Comparison of ENCODE assay signal across 19 cellular contexts in the genomic region with DNA sequence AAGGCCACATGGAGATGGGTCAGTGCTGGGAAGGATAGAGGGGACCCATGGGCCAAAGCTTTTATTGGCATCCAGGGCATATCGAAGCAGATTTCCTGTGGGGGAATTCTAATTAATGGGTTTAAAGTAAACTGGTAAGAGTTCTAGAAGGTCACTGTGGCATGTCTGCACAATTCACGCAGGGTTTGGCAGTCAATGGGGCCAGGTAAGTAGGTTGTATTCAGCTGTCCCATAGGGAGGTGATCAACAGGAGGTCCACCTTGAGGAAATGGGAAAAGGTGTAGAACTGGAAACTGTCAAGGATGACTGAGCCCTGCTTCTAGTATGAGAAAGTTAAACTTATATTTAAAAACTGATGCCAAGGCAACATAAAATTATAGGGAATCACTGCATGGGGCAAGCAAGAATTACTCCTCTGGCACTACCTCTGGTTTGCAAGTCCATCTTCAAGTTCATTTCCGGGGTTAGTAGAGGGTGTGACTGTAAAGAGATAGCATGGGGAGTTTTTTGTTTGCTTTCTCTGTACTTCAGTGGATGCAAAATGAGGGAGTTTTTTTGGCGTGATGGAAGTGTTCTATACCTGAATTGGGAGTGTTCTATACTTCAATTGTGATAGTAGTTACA. TPM values are rescaled to one million over a fixed set of nuclear protein-coding genes. Genes with fewer than 3 reads are reported as not detected.
DNase-seq lines count a peak whose midpoint lies in the region; ATAC-seq, FAIRE-seq and TF ChIP-seq lines count a peak whose summit lies in the region.
"Had no signal": no experiment of that assay in that cellular context is flagged by ENCODE, and none has a peak within 500 bp of the region (broad histone marks: within the 10 kb centered on the region; RNA-seq: fewer than 3 reads in every experiment).

No MANE protein-coding gene starts in this region.

- H3K79me2 ChIP-seq in smooth muscle cell (ENCODE audit: low read depth) = peaks cover 66% of the 10 kb centered on the region

- TF ChIP-seq CTCF in A549 (IDR thresholded peaks at IDR 0.05) (no peak), smooth muscle cell (IDR thresholded peaks at IDR 0.05; ENCODE audit: borderline replicate concordance, insufficient read depth, poor library complexity, severe bottlenecking) (no peak)

- no peak overlapping the region for H3K27ac ChIP-seq in A549
- H3K27ac ChIP-seq in smooth muscle cell (ENCODE audit: low read depth) = peak overlapping the region; percentile 50
- H3K27ac ChIP-seq: BLaER1 treated with 17β-estradiol and CSF1 and Interleukin-3, amounts not matched to agents 10 nM and 100 nM had no signal

- H3K9ac ChIP-seq in smooth muscle cell (ENCODE audit: low read depth) = no peak overlapping the region
- H3K9ac ChIP-seq: BLaER1 treated with 17β-estradiol and CSF1 and Interleukin-3, amounts not matched to agents 10 nM and 100 nM had no signal

- no peak for TF ChIP-seq RAD21 in A549 (conservative IDR thresholded peaks at IDR 0.05 in 1 of 2, IDR thresholded peaks at IDR 0.05 in 1 of 2)

- H3F3A ChIP-seq in smooth muscle cell (ENCODE audit: low read depth) = no peaks in the 10 kb centered on the region

- intact Hi-C loops in left colon (cut with DNase I, micrococcal nuclease) = no loop called here

- DNase-seq in A549 (ENCODE audit: low read depth in 1 of 2, low spot score in 1 of 2) = no peak
- peak; percentile 0 for DNase-seq in NCI-H69 (lab: John Stamatoyannopoulos, UW)
- no peak for DNase-seq in left colon
- DNase-seq in smooth muscle cell (lab: John Stamatoyannopoulos, UW; ENCODE audit: unreplicated experiment) = no peak
- no peak for DNase-seq in NCI-H510A treated with DMSO at 0.1 percent for 48 hours (lab: John Stamatoyannopoulos, UW)
- DNase-seq in SIG-M5 (lab: John Stamatoyannopoulos, UW) = no peak
- no peak for DNase-seq in germinal center (ENCODE audit: low spot score)
- DNase-seq: 8988T; CD8-positive, alpha-beta T cell; DMS 273 treated with DMSO at 0.1 percent for 48 hours; DMS53; DND-41; EL; H9 had no signal

- H4K20me1 ChIP-seq in smooth muscle cell (ENCODE audit: low read depth) = peaks cover 69% of the 10 kb centered on the region

- no peak for ATAC-seq in A549
- ATAC-seq in left colon = peak; percentile 85
- ATAC-seq: CD8-positive, alpha-beta T cell; HepG2 had no signal

- no peak overlapping the region for H2AFZ ChIP-seq in smooth muscle cell (ENCODE audit: low read depth)

- no peak overlapping the region for H3K4me2 ChIP-seq in A549
- no peak overlapping the region for H3K4me2 ChIP-seq in smooth muscle cell

- no peaks in the 10 kb centered on the region for H3K4me1 ChIP-seq in A549
- H3K4me1 ChIP-seq in smooth muscle cell (ENCODE audit: low read depth) = no peaks in the 10 kb centered on the region

- TF ChIP-seq POLR2A in A549 (IDR thresholded peaks at IDR 0.05; ENCODE audit: low read length) = no peak

- H3K36me3 ChIP-seq in smooth muscle cell (ENCODE audit: low read depth) = no peaks in the 10 kb centered on the region
- H3K36me3 ChIP-seq: BLaER1 treated with 17β-estradiol and CSF1 and Interleukin-3, amounts not matched to agents 10 nM and 100 nM had no signal

- H3K4me3 ChIP-seq in A549 = no peak overlapping the region
- H3K4me3 ChIP-seq in smooth muscle cell = no peak overlapping the region
- H3K4me3 ChIP-seq: BLaER1 treated with 17β-estradiol and CSF1 and Interleukin-3, amounts not matched to agents 10 nM and 100 nM had no signal

- TF ChIP-seq EP300 in A549 (IDR thresholded peaks at IDR 0.05) = no peak

- POLR2A ChIA-PET in A549 (lab: Yijun Ruan, JAX) = no interaction called here

- CTCF ChIA-PET in A549 (lab: Yijun Ruan, JAX) = interaction anchor here (1.1 to 2.7 kb wide), 2 partner anchors 19 to 104 kb away, joined by 4 to 5 read pairs; no protein-coding TSS in a partner anchor

- 92% methylated on average over 4 of the region's 4 CpGs for WGBS in A549 (ENCODE audit: missing lambda C conversion rate)
- 98% methylated on average over 4 of the region's 4 CpGs for WGBS in smooth muscle cell (ENCODE audit: low lambda C conversion rate)

- H3K9me3 ChIP-seq in A549 (peaks cover 15% of the 10 kb centered on the region), smooth muscle cell (replicated peaks; ENCODE audit: low read depth) (no peaks in the 10 kb centered on the region)

- FAIRE-seq in A549 (lab: Jason Lieb, UNC) = peak; percentile 36
- FAIRE-seq: GM12891, GM18507, H1, HepG2 had no signal

- H3K27me3 ChIP-seq in smooth muscle cell (ENCODE audit: low read depth) = no peaks in the 10 kb centered on the region
- H3K27me3 ChIP-seq: BLaER1 treated with 17β-estradiol and CSF1 and Interleukin-3, amounts not matched to agents 10 nM and 100 nM had no signal

TF ChIP-seq in A549, 52 proteins besides CTCF, POLR2A, EP300 and RAD21:
- TF ChIP-seq NFE2L2 (conservative IDR thresholded peaks at IDR 0.05; ENCODE audit: low read length) = no peak
- no peak for TF ChIP-seq MYC (IDR thresholded peaks at IDR 0.05; ENCODE audit: borderline replicate concordance, low read length)
- no peak for TF ChIP-seq ZC3H11A (IDR thresholded peaks at IDR 0.05)
- TF ChIP-seq CBX8 (IDR thresholded peaks at IDR 0.05) = no peak
- no peak for TF ChIP-seq TFCP2L1 (CRISPR knock-in tag; IDR thresholded peaks at IDR 0.05)
- TF ChIP-seq FOSB (CRISPR knock-in tag; IDR thresholded peaks at IDR 0.05) = no peak
- no peak for TF ChIP-seq PHF8 (IDR thresholded peaks at IDR 0.05; ENCODE audit: borderline replicate concordance, low read depth)
- TF ChIP-seq MAFK (IDR thresholded peaks at IDR 0.05; ENCODE audit: partially characterized antibody) = no peak
- no peak for TF ChIP-seq EHMT2 (IDR thresholded peaks at IDR 0.05; ENCODE audit: low read depth)
- TF ChIP-seq CHD4 (IDR thresholded peaks at IDR 0.05; ENCODE audit: borderline replicate concordance) = no peak
- TF ChIP-seq FOXS1 (CRISPR knock-in tag; IDR thresholded peaks at IDR 0.05) = no peak
- no peak for TF ChIP-seq HES2 (IDR thresholded peaks at IDR 0.05)
- no peak for TF ChIP-seq GATA3 (IDR thresholded peaks at IDR 0.05; ENCODE audit: borderline replicate concordance)

RNA-seq across cellular contexts. Expression of gene TBC1D12, which starts 22.5 kb away (rescaled TPM):
- 5.7 and 6.0 TPM in 2 replicates for polyA plus RNA-seq in A549 (2011; rRNA removed)
- 1.4 and 2.2 TPM in 2 replicates for polyA plus RNA-seq in A549 (2012; cell fraction: cytosol; rRNA removed)
- polyA plus RNA-seq in A549 (2012; cell fraction: nucleus; rRNA removed) = 2.1 and 2.5 TPM in 2 replicates
- 3.5 to 4.4 TPM (median 3.7 TPM) in 3 replicates for polyA plus RNA-seq in A549 (2017; fragmentation: RNase III; extraction: RNeasy Plus Mini Kit Qiagen cat#74134 plus additional on column Dnase treatment)
- 2.6 TPM in 2 replicates for polyA minus RNA-seq in A549 (2011; rRNA and poly(A)+ RNA removed)
- 10 to 100 TPM; 15.0 to 23.8 TPM for total RNA-seq in left colon
- 9.4 and 11.2 TPM in 2 replicates for total RNA-seq in smooth muscle cell
- 3.8 and 5.2 TPM in 2 replicates for polyA plus RNA-seq in smooth muscle cell
